Comparison of ENCODE assay signal across 8 cellular contexts in genomic region chr11:117876049-117876340, GRCh38. TPM values are rescaled to one million over a fixed set of nuclear protein-coding genes. Genes with fewer than 3 reads are reported as not detected.
DNase-seq lines count a peak whose midpoint lies in the region; ATAC-seq, FAIRE-seq and TF ChIP-seq lines count a peak whose summit lies in the region.

No MANE protein-coding gene starts in this region.

- no peaks in the 10 kb centered on the region for H3K79me2 ChIP-seq in HepG2 (ENCODE audit: insufficient read depth, low read length)

- in situ Hi-C loops in HepG2 (cut with HindIII; ENCODE audit: extremely low pct_ligation_motif_present, low pct_unique_long_range_greater_than_20kb): no loop called here

- no peak overlapping the region for H3K4me2 ChIP-seq in HepG2 (ENCODE audit: low read depth, low read length)

- H4K20me1 ChIP-seq in HepG2 (ENCODE audit: insufficient read depth, low read length): no peaks in the 10 kb centered on the region

- no peaks in the 10 kb centered on the region for H3K36me3 Mint-ChIP-seq in activated CD4-positive, alpha-beta T cell treated with anti-CD3 and anti-CD28 coated beads for 36 hours (ENCODE audit: low read depth)

- WGBS in HepG2 (ENCODE audit: low lambda C conversion rate): 1% methylated on average over 8 of the region's 10 CpGs

- FAIRE-seq in HepG2 (lab: Jason Lieb, UNC): no peak

- ATAC-seq in activated CD4-positive, alpha-beta T cell treated with anti-CD3 and anti-CD28 coated beads for 36 hours: peak; percentile 23
- no peak for ATAC-seq in HepG2
- ATAC-seq in HG02885 (IDR thresholded peaks at IDR 0.05; ENCODE audit: poor library complexity, unreplicated experiment): no peak

- H3K36me3 ChIP-seq in HepG2 (replicated peaks in 1 of 2; ENCODE audit: control insufficient read depth in 1 of 2, insufficient read depth in 2 of 2, low read length in 2 of 2): no peaks in the 10 kb centered on the region
- H3K36me3 ChIP-seq in subcutaneous abdominal adipose tissue (ENCODE audit: control insufficient read depth in 5 of 5, insufficient read depth in 5 of 5, low read length in 5 of 5): no peaks in the 10 kb centered on the region

- H3K9me3 Mint-ChIP-seq in activated CD4-positive, alpha-beta T cell treated with anti-CD3 and anti-CD28 coated beads for 36 hours (ENCODE audit: low read depth): no peaks in the 10 kb centered on the region

- TF ChIP-seq POLR2A in HepG2 (IDR thresholded peaks at IDR 0.05; ENCODE audit: insufficient read depth in 1 of 2, low read depth in 2 of 2, low read length in 2 of 2): no peak

- CTCF ChIA-PET in activated CD4-positive, alpha-beta T cell treated with anti-CD3 and anti-CD28 coated beads for 36 hours (lab: Charles Lee): interaction anchor here (0.6 to 1.6 kb wide), 6 partner anchors 16 to 1040 kb away, joined by 3 to 8 read pairs (median 3); no protein-coding TSS in a partner anchor
- CTCF ChIA-PET in HepG2 (lab: Yijun Ruan, JAX; ENCODE audit: low intra/inter-chr PET ratio, low total read pairs): no interaction called here

- TF ChIP-seq CTCF in HepG2 (CRISPR knock-in tag; IDR thresholded peaks at IDR 0.05): no peak

- no peak for DNase-seq in activated CD4-positive, alpha-beta T cell treated with anti-CD3 and anti-CD28 coated beads for 36 hours
- DNase-seq in activated CD4-positive, alpha-beta T cell treated with anti-CD3 and anti-CD28 coated beads, Interleukin-2, amount 50 U/mL, for 1 hour: no peak
- DNase-seq in HepG2 (ENCODE audit: low spot score) (no peak), occipital lobe (lab: John Stamatoyannopoulos, UW) (no peak), AG08396 (ENCODE audit: low spot score) (no peak)

- no TSS peak for BruUV-seq in HepG2 (replicated peaks; lab: Mats Ljungman, UMichigan)

- H3K4me3 ChIP-seq in HepG2 (replicated peaks in 1 of 3; ENCODE audit: insufficient read depth in 1 of 3, low read depth in 2 of 3, low read length in 3 of 3) (no peak overlapping the region), subcutaneous abdominal adipose tissue (ENCODE audit: low read depth in 1 of 5, low read length in 5 of 5) (peak overlapping the region; percentile 20 to 78 (median 73))

- H3K4me3 Mint-ChIP-seq in activated CD4-positive, alpha-beta T cell treated with anti-CD3 and anti-CD28 coated beads for 36 hours: peak overlapping the region; percentile 69

- POLR2A ChIA-PET in activated CD4-positive, alpha-beta T cell treated with anti-CD3 and anti-CD28 coated beads for 36 hours (lab: Charles Lee): no interaction called here
- POLR2A ChIA-PET in HepG2 (lab: Yijun Ruan, JAX): no interaction called here

- peak overlapping the region; percentile 26 for H3K27ac Mint-ChIP-seq in activated CD4-positive, alpha-beta T cell treated with anti-CD3 and anti-CD28 coated beads for 36 hours

- intact Hi-C loops in activated CD4-positive, alpha-beta T cell treated with anti-CD3 and anti-CD28 coated beads for 36 hours (cut with DNase I, micrococcal nuclease): no loop called here
- intact Hi-C loops in HepG2 (cut with micrococcal nuclease; ENCODE audit: unreplicated experiment): no loop called here

- no peak overlapping the region for H2AFZ ChIP-seq in HepG2 (ENCODE audit: low read length)

- no peaks in the 10 kb centered on the region for H3K9me3 ChIP-seq in HepG2 (ENCODE audit: low read length)
- no peaks in the 10 kb centered on the region for H3K9me3 ChIP-seq in subcutaneous abdominal adipose tissue (ENCODE audit: control insufficient read depth in 5 of 5, low read length in 5 of 5)

- H3K9ac ChIP-seq in HepG2 (ENCODE audit: insufficient read depth, low read depth, low read length) (no peak overlapping the region), subcutaneous abdominal adipose tissue (ENCODE audit: low read length in 5 of 5) (peak overlapping the region in 3 of 5 donors; percentile 31 to 68 (median 52))

- TF ChIP-seq RAD21 in HepG2 (CRISPR knock-in tag; IDR thresholded peaks at IDR 0.05): no peak

- H3K4me1 ChIP-seq in HepG2 (ENCODE audit: insufficient read depth, low read length) (no peaks in the 10 kb centered on the region), subcutaneous abdominal adipose tissue (ENCODE audit: control insufficient read depth in 5 of 5, insufficient read depth in 5 of 5, low read length in 5 of 5) (peaks cover 0 to 48% (median 34%) of the 10 kb centered on the region in 5 donors)

- H3K27me3 ChIP-seq in HepG2 (ENCODE audit: control insufficient read depth in 1 of 2, insufficient read depth in 2 of 2, low read length in 2 of 2): peaks cover 9 to 98% of the 10 kb centered on the region in 2 experiments
- H3K27me3 ChIP-seq in subcutaneous abdominal adipose tissue (ENCODE audit: control insufficient read depth in 5 of 5, insufficient read depth in 4 of 5, low read length in 5 of 5): peaks cover 22 to 45% (median 33%) of the 10 kb centered on the region in 5 donors

- TF ChIP-seq EP300 in HepG2 (IDR thresholded peaks at IDR 0.05; ENCODE audit: low read depth in 2 of 2, low read length in 2 of 2): no peak
- no peak for TF ChIP-seq EP300 in HepG2 (CRISPR knock-in tag; IDR thresholded peaks at IDR 0.05; ENCODE audit: borderline replicate concordance)

- peaks cover 47% of the 10 kb centered on the region for H3K27me3 Mint-ChIP-seq in activated CD4-positive, alpha-beta T cell treated with anti-CD3 and anti-CD28 coated beads for 36 hours

- peaks cover 30% of the 10 kb centered on the region for H3K4me1 Mint-ChIP-seq in activated CD4-positive, alpha-beta T cell treated with anti-CD3 and anti-CD28 coated beads for 36 hours

- H3K27ac ChIP-seq in angular gyrus (ENCODE audit: low read depth, low read length) (peak overlapping the region; percentile 86), HepG2 (ENCODE audit: extremely low read length, insufficient read depth, low read length) (no peak overlapping the region), subcutaneous abdominal adipose tissue (ENCODE audit: low read depth, low read length) (peak overlapping the region; percentile 37)

RNA-seq across cellular contexts. Expression of gene FXYD6, which starts 0.5 kb away (rescaled TPM):
- under 1 TPM; 0.46 to 0.47 TPM for total RNA-seq in activated CD4-positive, alpha-beta T cell treated with anti-CD3 and anti-CD28 coated beads for 36 hours
- not detected in 2 replicates for total RNA-seq in HepG2 (2016; rRNA removed; fragmentation: Illumina TruSeq; extraction: Trizol)
- total RNA-seq in HepG2 (2016; cell fraction: cytosol; rRNA removed; fragmentation: Illumina TruSeq; extraction: Trizol; ENCODE audit: low read depth): not detected in 2 replicates
- total RNA-seq in HepG2 (2016; cell fraction: insoluble cytoplasmic fraction; rRNA removed; fragmentation: Illumina TruSeq; extraction: Trizol): not detected in 2 replicates
- not detected in 2 replicates for total RNA-seq in HepG2 (2016; cell fraction: membrane; rRNA removed; fragmentation: Illumina TruSeq; extraction: Trizol)
- not detected in 2 replicates for total RNA-seq in HepG2 (2016; cell fraction: nucleus; rRNA removed; fragmentation: Illumina TruSeq; extraction: Trizol)
- polyA plus RNA-seq in HepG2 (2011; rRNA removed): not detected in 2 replicates
- not detected in 2 replicates for polyA plus RNA-seq in HepG2 (2011; cell fraction: cytosol; rRNA removed)
- polyA plus RNA-seq in HepG2 (2011; cell fraction: nucleus; rRNA removed): not detected in 2 replicates
- polyA plus RNA-seq in HepG2 (2012): not detected in 2 replicates
- polyA plus RNA-seq in HepG2 (2016; cell fraction: cytosol; fragmentation: Illumina TruSeq; extraction: Trizol; ENCODE audit: low read depth): not detected in 2 replicates
- not detected in 2 replicates for polyA plus RNA-seq in HepG2 (2016; cell fraction: insoluble cytoplasmic fraction; fragmentation: Illumina TruSeq; extraction: Trizol; ENCODE audit: low read depth)
- not detected in 2 replicates for polyA plus RNA-seq in HepG2 (2016; cell fraction: membrane; fragmentation: Illumina TruSeq; extraction: Trizol; ENCODE audit: low read depth)
- not detected in 2 replicates for polyA plus RNA-seq in HepG2 (2016; cell fraction: nucleus; fragmentation: Illumina TruSeq; extraction: Trizol; ENCODE audit: insufficient read depth, low read depth)
- not detected in 2 replicates for polyA minus RNA-seq in HepG2 (2011; rRNA and poly(A)+ RNA removed; ENCODE audit: low replicate concordance)
- polyA minus RNA-seq in HepG2 (2011; cell fraction: cytosol; rRNA and poly(A)+ RNA removed): not detected in 2 replicates
- not detected in 2 replicates for polyA minus RNA-seq in HepG2 (2011; cell fraction: nucleus; rRNA and poly(A)+ RNA removed)
- total RNA-seq in occipital lobe: 107 TPM

RNA-seq across cellular contexts. Expression of gene FXYD2, which starts 51.5 kb away (rescaled TPM):
- total RNA-seq in activated CD4-positive, alpha-beta T cell treated with anti-CD3 and anti-CD28 coated beads for 36 hours: 1 to 10 TPM in 1 of 2 experiments, under 1 TPM in 1; 0.91 to 1.1 TPM
- total RNA-seq in HepG2 (2016; rRNA removed; fragmentation: Illumina TruSeq; extraction: Trizol): 106 and 107 TPM in 2 replicates
- 71.2 and 93.3 TPM in 2 replicates for total RNA-seq in HepG2 (2016; cell fraction: cytosol; rRNA removed; fragmentation: Illumina TruSeq; extraction: Trizol; ENCODE audit: low read depth)
- total RNA-seq in HepG2 (2016; cell fraction: insoluble cytoplasmic fraction; rRNA removed; fragmentation: Illumina TruSeq; extraction: Trizol): 102 and 114 TPM in 2 replicates
- total RNA-seq in HepG2 (2016; cell fraction: membrane; rRNA removed; fragmentation: Illumina TruSeq; extraction: Trizol): 99.5 and 112 TPM in 2 replicates
- 50.7 and 58.0 TPM in 2 replicates for total RNA-seq in HepG2 (2016; cell fraction: nucleus; rRNA removed; fragmentation: Illumina TruSeq; extraction: Trizol)
- 38.8 and 45.9 TPM in 2 replicates for polyA plus RNA-seq in HepG2 (2011; rRNA removed)
- polyA plus RNA-seq in HepG2 (2011; cell fraction: cytosol; rRNA removed): 34.6 and 67.1 TPM in 2 replicates
- polyA plus RNA-seq in HepG2 (2011; cell fraction: nucleus; rRNA removed): 36.7 and 39.0 TPM in 2 replicates
- polyA plus RNA-seq in HepG2 (2012): 12.8 and 15.4 TPM in 2 replicates
- 80.3 and 98.8 TPM in 2 replicates for polyA plus RNA-seq in HepG2 (2016; cell fraction: cytosol; fragmentation: Illumina TruSeq; extraction: Trizol; ENCODE audit: low read depth)
- polyA plus RNA-seq in HepG2 (2016; cell fraction: insoluble cytoplasmic fraction; fragmentation: Illumina TruSeq; extraction: Trizol; ENCODE audit: low read depth): 93.9 and 102 TPM in 2 replicates
- polyA plus RNA-seq in HepG2 (2016; cell fraction: membrane; fragmentation: Illumina TruSeq; extraction: Trizol; ENCODE audit: low read depth): 83.4 and 95.9 TPM in 2 replicates
- polyA plus RNA-seq in HepG2 (2016; cell fraction: nucleus; fragmentation: Illumina TruSeq; extraction: Trizol; ENCODE audit: insufficient read depth, low read depth): 79.8 and 83.8 TPM in 2 replicates
- 0.12 and 31.7 TPM in 2 replicates for polyA minus RNA-seq in HepG2 (2011; rRNA and poly(A)+ RNA removed; ENCODE audit: low replicate concordance)
- polyA minus RNA-seq in HepG2 (2011; cell fraction: cytosol; rRNA and poly(A)+ RNA removed): 4.7 and 14.1 TPM in 2 replicates
- 35.9 and 38.2 TPM in 2 replicates for polyA minus RNA-seq in HepG2 (2011; cell fraction: nucleus; rRNA and poly(A)+ RNA removed)
- total RNA-seq in occipital lobe: 0.62 TPM

RNA-seq across cellular contexts. Expression of gene TMPRSS13, which starts 53.2 kb away (rescaled TPM):
- total RNA-seq in activated CD4-positive, alpha-beta T cell treated with anti-CD3 and anti-CD28 coated beads for 36 hours: 1 to 10 TPM; 1.7 TPM
- not detected in 2 replicates for total RNA-seq in HepG2 (2016; rRNA removed; fragmentation: Illumina TruSeq; extraction: Trizol)
- not detected in 2 replicates for total RNA-seq in HepG2 (2016; cell fraction: cytosol; rRNA removed; fragmentation: Illumina TruSeq; extraction: Trizol; ENCODE audit: low read depth)
- not detected in 2 replicates for total RNA-seq in HepG2 (2016; cell fraction: insoluble cytoplasmic fraction; rRNA removed; fragmentation: Illumina TruSeq; extraction: Trizol)
- total RNA-seq in HepG2 (2016; cell fraction: membrane; rRNA removed; fragmentation: Illumina TruSeq; extraction: Trizol): not detected in 2 replicates
- not detected in 2 replicates for total RNA-seq in HepG2 (2016; cell fraction: nucleus; rRNA removed; fragmentation: Illumina TruSeq; extraction: Trizol)
- polyA plus RNA-seq in HepG2 (2011; rRNA removed): not detected in 2 replicates
- polyA plus RNA-seq in HepG2 (2011; cell fraction: cytosol; rRNA removed): not detected in 2 replicates
- not detected in 2 replicates for polyA plus RNA-seq in HepG2 (2011; cell fraction: nucleus; rRNA removed)
- polyA plus RNA-seq in HepG2 (2012): not detected in 2 replicates
- not detected in 2 replicates for polyA plus RNA-seq in HepG2 (2016; cell fraction: cytosol; fragmentation: Illumina TruSeq; extraction: Trizol; ENCODE audit: low read depth)
- polyA plus RNA-seq in HepG2 (2016; cell fraction: insoluble cytoplasmic fraction; fragmentation: Illumina TruSeq; extraction: Trizol; ENCODE audit: low read depth): not detected in 2 replicates
- polyA plus RNA-seq in HepG2 (2016; cell fraction: membrane; fragmentation: Illumina TruSeq; extraction: Trizol; ENCODE audit: low read depth): not detected in 2 replicates
- not detected in 2 replicates for polyA plus RNA-seq in HepG2 (2016; cell fraction: nucleus; fragmentation: Illumina TruSeq; extraction: Trizol; ENCODE audit: insufficient read depth, low read depth)
- polyA minus RNA-seq in HepG2 (2011; rRNA and poly(A)+ RNA removed; ENCODE audit: low replicate concordance): not detected in 2 replicates
- not detected in 2 replicates for polyA minus RNA-seq in HepG2 (2011; cell fraction: cytosol; rRNA and poly(A)+ RNA removed)
- not detected in 2 replicates for polyA minus RNA-seq in HepG2 (2011; cell fraction: nucleus; rRNA and poly(A)+ RNA removed)
- 0.47 TPM for total RNA-seq in occipital lobe

Comparison
In these comparisons a context has a peak if more than half of its experiments do, and no peak if none do; other contexts are left out.
1. H3K4me3 ChIP-seq: peak in subcutaneous abdominal adipose tissue (5 of 5); none in HepG2 (0 of 3).
2. RNA of gene FXYD6, which starts 0.5 kb away (total RNA-seq): 107 TPM in occipital lobe (single experiment); 0.46 to 0.47 TPM in activated CD4-positive, alpha-beta T cell treated with anti-CD3 and anti-CD28 coated beads for 36 hours and not detected in HepG2; every median in the first group is over 10 times any median in the second.
3. RNA of gene FXYD2, which starts 51.5 kb away (total RNA-seq): 50.7 to 114 TPM in HepG2; 0.91 to 1.1 TPM in activated CD4-positive, alpha-beta T cell treated with anti-CD3 and anti-CD28 coated beads for 36 hours and 0.62 TPM in occipital lobe (single experiment); every median in the first group is over 10 times any median in the second.